Comparison of ENCODE assay signal across 9 cellular contexts in genomic region chr5:139181835-139182452, GRCh38. TPM values are rescaled to one million over a fixed set of nuclear protein-coding genes. Genes with fewer than 3 reads are reported as not detected.
DNase-seq lines count a peak whose midpoint lies in the region; ATAC-seq and TF ChIP-seq lines count a peak whose summit lies in the region.
"Had no signal": no experiment of that assay in that cellular context is flagged by ENCODE, and none has a peak within 500 bp of the region (broad histone marks: within the 10 kb centered on the region; RNA-seq: fewer than 3 reads in every experiment).

No MANE protein-coding gene starts in this region.

- in situ Hi-C loops in GM13977 (cut with MboI; ENCODE audit: low pct_unique_long_range_greater_than_20kb, low sequenced_read_pairs, unreplicated experiment): no loop called here

- H3K36me3 Mint-ChIP-seq in MCF 10A (ENCODE audit: insufficient read depth, unreplicated experiment) (peaks cover 12% of the 10 kb centered on the region), mesothelial cell of epicardium (no peaks in the 10 kb centered on the region)
- peaks cover 3% of the 10 kb centered on the region for H3K36me3 Mint-ChIP-seq in activated CD4-positive, alpha-beta T cell treated with anti-CD3 and anti-CD28 coated beads, Interleukin-2, amount 10 ng/mL, durations not matched to agents 24 days and 14 days (ENCODE audit: low read depth)

- H3K4me1 Mint-ChIP-seq in MCF 10A (ENCODE audit: insufficient read depth, unreplicated experiment) (peaks cover 54% of the 10 kb centered on the region), mesothelial cell of epicardium (peaks cover 74% of the 10 kb centered on the region)
- peaks cover 9% of the 10 kb centered on the region for H3K4me1 Mint-ChIP-seq in activated CD4-positive, alpha-beta T cell treated with anti-CD3 and anti-CD28 coated beads, Interleukin-2, amount 10 ng/mL, durations not matched to agents 24 days and 14 days

- ATAC-seq in GM21737 (IDR thresholded peaks at IDR 0.05; ENCODE audit: unreplicated experiment): no peak

- no peaks in the 10 kb centered on the region for H3K9me3 Mint-ChIP-seq in MCF 10A (ENCODE audit: unreplicated experiment)
- H3K9me3 Mint-ChIP-seq in mesothelial cell of epicardium: no peaks in the 10 kb centered on the region
- no peaks in the 10 kb centered on the region for H3K9me3 Mint-ChIP-seq in activated CD4-positive, alpha-beta T cell treated with anti-CD3 and anti-CD28 coated beads, Interleukin-2, amount 10 ng/mL, durations not matched to agents 24 days and 14 days

- CTCF ChIA-PET in MCF 10A (lab: Yijun Ruan, JAX): no interaction called here

- no peak overlapping the region for H3K4me3 ChIP-seq in AG10803 (ENCODE audit: low read length)

- H3K4me3 Mint-ChIP-seq in MCF 10A (ENCODE audit: unreplicated experiment): no peak overlapping the region
- H3K4me3 Mint-ChIP-seq in mesothelial cell of epicardium: no peak overlapping the region
- H3K4me3 Mint-ChIP-seq in activated CD4-positive, alpha-beta T cell treated with anti-CD3 and anti-CD28 coated beads, Interleukin-2, amount 10 ng/mL, durations not matched to agents 24 days and 14 days: no peak overlapping the region

- POLR2A ChIA-PET in MCF 10A (lab: Yijun Ruan, JAX): interaction anchor here (0.9 to 2.2 kb wide), 2 partner anchors 13 to 17 kb away, joined by 3 to 7 read pairs; partner anchors contain the start of gene SIL1

- intact Hi-C loops in MCF 10A (cut with micrococcal nuclease): no loop called here
- intact Hi-C loops in activated CD4-positive, alpha-beta T cell treated with anti-CD3 and anti-CD28 coated beads, Interleukin-2, amount 10 ng/mL, durations not matched to agents 24 days and 14 days (cut with micrococcal nuclease): no loop called here

- no peak for TF ChIP-seq CTCF in AG10803 (conservative IDR thresholded peaks at IDR 0.05; ENCODE audit: low read length)
- no peak for TF ChIP-seq CTCF in MCF 10A (IDR thresholded peaks at IDR 0.05; ENCODE audit: unreplicated experiment)
- no peak for TF ChIP-seq CTCF in mesothelial cell of epicardium (IDR thresholded peaks at IDR 0.05; ENCODE audit: unreplicated experiment)
- no peak for TF ChIP-seq CTCF in GM13977 (IDR thresholded peaks at IDR 0.05; ENCODE audit: extremely low read depth, insufficient read depth, missing control alignments)

- H3K27ac Mint-ChIP-seq in MCF 10A (ENCODE audit: low read depth, unreplicated experiment): no peak overlapping the region
- peak overlapping the region; percentile 41 for H3K27ac Mint-ChIP-seq in mesothelial cell of epicardium
- no peak overlapping the region for H3K27ac Mint-ChIP-seq in activated CD4-positive, alpha-beta T cell treated with anti-CD3 and anti-CD28 coated beads, Interleukin-2, amount 10 ng/mL, durations not matched to agents 24 days and 14 days

- BruUV-seq in MCF 10A (replicated peaks; lab: Mats Ljungman, UMichigan): no TSS peak

- H3K27me3 Mint-ChIP-seq in MCF 10A (ENCODE audit: insufficient read depth, unreplicated experiment): no peaks in the 10 kb centered on the region
- no peaks in the 10 kb centered on the region for H3K27me3 Mint-ChIP-seq in mesothelial cell of epicardium (ENCODE audit: low read depth)
- no peaks in the 10 kb centered on the region for H3K27me3 Mint-ChIP-seq in activated CD4-positive, alpha-beta T cell treated with anti-CD3 and anti-CD28 coated beads, Interleukin-2, amount 10 ng/mL, durations not matched to agents 24 days and 14 days

- DNase-seq in AG10803 (ENCODE audit: low read depth) (peak; percentile 59), HPDE6-E6E7 (ENCODE audit: extremely low spot score) (peak; percentile 29), MCF 10A (ENCODE audit: unreplicated experiment) (peak; percentile 81), mesothelial cell of epicardium (ENCODE audit: low spot score in 2 of 2, unreplicated experiment in 2 of 2) (no peak), GM13977 (ENCODE audit: low spot score) (no peak)
- DNase-seq in stimulated activated CD4-positive, alpha-beta T cell treated with anti-CD3 and anti-CD28 coated beads, Interleukin-2, amount 100 ng/mL, for 24 hours: no peak
- no peak for DNase-seq in activated CD4-positive, alpha-beta T cell treated with anti-CD3 and anti-CD28 coated beads, Interleukin-2, amount 10 ng/mL, durations not matched to agents 24 days and 14 days
- DNase-seq: activated gamma-delta T cell treated with Interleukin-2 at 50 U/mL for 16 hours had no signal

RNA-seq across cellular contexts. Expression of gene SIL1, which starts 16.2 kb away (rescaled TPM):
- 114 and 175 TPM in 2 replicates for total RNA-seq in MCF 10A (2022)
- 46.2 to 55.4 TPM (median 51.2 TPM) in 3 replicates for total RNA-seq in mesothelial cell of epicardium
- total RNA-seq in activated CD4-positive, alpha-beta T cell treated with anti-CD3 and anti-CD28 coated beads, Interleukin-2, amount 10 ng/mL, durations not matched to agents 24 days and 14 days: 31.1 and 40.5 TPM in 2 replicates

Comparison
In these comparisons a context has a peak if more than half of its experiments do, and no peak if none do; other contexts are left out.
1. DNase-seq: peak in AG10803 (single experiment), HPDE6-E6E7 (single experiment) and MCF 10A (single experiment); none in mesothelial cell of epicardium (0 of 2), stimulated activated CD4-positive, alpha-beta T cell treated with anti-CD3 and anti-CD28 coated beads, Interleukin-2, amount 100 ng/mL, for 24 hours (0 of 2), GM13977 (single experiment) and activated CD4-positive, alpha-beta T cell treated with anti-CD3 and anti-CD28 coated beads, Interleukin-2, amount 10 ng/mL, durations not matched to agents 24 days and 14 days (single experiment).